Comparison of ENCODE assay signal across 25 cellular contexts in genomic region chr16:47388705-47389104, GRCh38.
DNase-seq lines count a peak whose midpoint lies in the region; ATAC-seq, FAIRE-seq and TF ChIP-seq lines count a peak whose summit lies in the region.
"Had no signal": no experiment of that assay in that cellular context is flagged by ENCODE, and none has a peak within 500 bp of the region (broad histone marks: within the 10 kb centered on the region; RNA-seq: fewer than 3 reads in every experiment).

No MANE protein-coding gene starts in this region.

- no peak for TF ChIP-seq CTCF in K562 (IDR thresholded peaks at IDR 0.05 in 2 of 3, conservative IDR thresholded peaks at IDR 0.05 in 1 of 3; ENCODE audit: insufficient read depth in 2 of 3, low read depth in 1 of 3, low read length in 3 of 3)
- TF ChIP-seq CTCF in psoas muscle (IDR thresholded peaks at IDR 0.05), result no peak
- no peak for TF ChIP-seq CTCF in testis (IDR thresholded peaks at IDR 0.05)
- no peak for TF ChIP-seq CTCF in H9 (conservative IDR thresholded peaks at IDR 0.05)

- H3K56ac ChIP-seq in H9 (ENCODE audit: insufficient read length, low read depth, low read length), result no peak overlapping the region

- no peaks in the 10 kb centered on the region for H3K27me3 ChIP-seq in K562 (ENCODE audit: control insufficient read depth in 2 of 2, insufficient read depth in 2 of 2, low read length in 2 of 2)
- H3K27me3 ChIP-seq in psoas muscle (ENCODE audit: insufficient read depth in 3 of 3, low read length in 2 of 3), result no peaks in the 10 kb centered on the region
- no peaks in the 10 kb centered on the region for H3K27me3 ChIP-seq in testis
- H3K27me3 ChIP-seq in H9 (ENCODE audit: insufficient read depth, low read length), result no peaks in the 10 kb centered on the region

- no peak overlapping the region for H2BK12ac ChIP-seq in H9 (ENCODE audit: insufficient read length, low read depth, low read length)

- no peaks in the 10 kb centered on the region for H3K79me1 ChIP-seq in H9 (ENCODE audit: insufficient read depth, low read depth, low read length, poor library complexity, severe bottlenecking)

- peaks cover 0 to 40% of the 10 kb centered on the region in 2 experiments; a peak in 4 of 5 replicates for H3K4me1 ChIP-seq in K562 (replicated peaks in 1 of 2; ENCODE audit: control insufficient read depth in 2 of 2, insufficient read depth in 2 of 2, low read length in 2 of 2)
- peaks cover 12% of the 10 kb centered on the region for H3K4me1 ChIP-seq in psoas muscle
- H3K4me1 ChIP-seq in testis, result no peaks in the 10 kb centered on the region
- H3K4me1 ChIP-seq in H9 (ENCODE audit: insufficient read depth, low read length), result peaks cover 3% of the 10 kb centered on the region; the same call in 1 of the 2 replicates
- H3K4me1 ChIP-seq: A549, Caco-2 had no signal

- no peaks in the 10 kb centered on the region for H3K9me3 Mint-ChIP-seq in H9
- H3K9me3 Mint-ChIP-seq: CD4-positive, alpha-beta memory T cell had no signal

- H2BK5ac ChIP-seq in H9 (ENCODE audit: insufficient read length, low read length), result no peak overlapping the region

- H3K4me3 ChIP-seq in K562 (no peak overlapping the region), psoas muscle (no peak overlapping the region), testis (no peak overlapping the region)
- H3K4me3 ChIP-seq: A549, GM23248 had no signal

- H4K5ac ChIP-seq in H9 (ENCODE audit: insufficient read length, low read depth, low read length), result no peak overlapping the region

- TF ChIP-seq POLR2A in K562 (conservative IDR thresholded peaks at IDR 0.05), result no peak
- TF ChIP-seq POLR2A in testis (IDR thresholded peaks at IDR 0.05), result no peak

- no peak overlapping the region for H3K4me3 Mint-ChIP-seq in H9
- H3K4me3 Mint-ChIP-seq: CD4-positive, alpha-beta memory T cell had no signal

- peaks cover 7% of the 10 kb centered on the region; the same call in 1 of the 3 replicates for H3K36me3 ChIP-seq in K562 (ENCODE audit: control insufficient read depth, insufficient read depth, low read length)
- H3K36me3 ChIP-seq in psoas muscle (ENCODE audit: insufficient read depth in 1 of 2, low read depth in 1 of 2), result no peaks in the 10 kb centered on the region
- no peaks in the 10 kb centered on the region for H3K36me3 ChIP-seq in testis (ENCODE audit: low read depth, missing control alignments)

- H3K27ac Mint-ChIP-seq in H9, result no peak overlapping the region; a peak in 1 of 7 replicates

- in situ Hi-C loops in K562 (cut with MboI), result no loop called here

- CTCF ChIA-PET in K562 (lab: Yijun Ruan, JAX; ENCODE audit: low intra/inter-chr PET ratio), result no interaction called here

- H3K23me2 ChIP-seq in H9 (ENCODE audit: insufficient read length, low read depth, low read length, poor library complexity, severe bottlenecking), result no peaks in the 10 kb centered on the region

- no peak overlapping the region for H3T11ph ChIP-seq in H9 (ENCODE audit: low read length)

- H3K4me2 ChIP-seq in K562 (ENCODE audit: insufficient read depth, low read length), result peak overlapping the region; percentile 62
- no peak overlapping the region for H3K4me2 ChIP-seq in H9 (ENCODE audit: insufficient read depth, insufficient read length, low read length)
- H3K4me2 ChIP-seq: A549 had no signal

- H3K4ac ChIP-seq in H9 (ENCODE audit: low read depth, low read length), result no peak overlapping the region

- H3K4me1 Mint-ChIP-seq in H9, result peaks cover 9 to 10% of the 10 kb centered on the region in 2 experiments; a peak in 2 of 4 replicates

- H3K27ac ChIP-seq in K562 (ENCODE audit: extremely low read depth, low read depth, low read length) (peak overlapping the region; percentile 71; the same call in 2 of the 3 replicates), psoas muscle (peak overlapping the region; percentile 2), testis (no peak overlapping the region), H9 (ENCODE audit: insufficient read length, low read depth, low read length) (no peak overlapping the region)
- H3K27ac ChIP-seq: A549, GM23248 had no signal

- ATAC-seq in K562 (peak; percentile 38; the same call in 1 of the 3 replicates), psoas muscle (no peak)
- ATAC-seq: A549, HCT116 had no signal

- no peaks in the 10 kb centered on the region for H3K27me3 Mint-ChIP-seq in H9 (ENCODE audit: low read depth)
- H3K27me3 Mint-ChIP-seq: CD4-positive, alpha-beta memory T cell had no signal

- H2BK120ac ChIP-seq in H9 (ENCODE audit: low read depth, low read length, poor library complexity, severe bottlenecking), result no peak overlapping the region

- FAIRE-seq in K562 (lab: Jason Lieb, UNC), result peak; percentile 87
- FAIRE-seq: A549, GM12891, GM18507, GM19239, H1 had no signal

- no peak; the same call in 1 of the 2 replicates for TF ChIP-seq EP300 in K562 (IDR thresholded peaks at IDR 0.05; ENCODE audit: low read length)

- H3K36me3 Mint-ChIP-seq in H9 (ENCODE audit: insufficient read depth in 1 of 3, low read depth in 3 of 3), result no peaks in the 10 kb centered on the region

- H4K20me1 ChIP-seq in K562 (replicated peaks; ENCODE audit: control insufficient read depth, insufficient read depth, low read length), result no peaks in the 10 kb centered on the region
- H4K20me1 ChIP-seq in H9 (ENCODE audit: control insufficient read depth, insufficient read depth, insufficient read length), result no peaks in the 10 kb centered on the region

- H3K18ac ChIP-seq in H9 (ENCODE audit: insufficient read length, low read depth, low read length), result no peak overlapping the region

- H3K9ac ChIP-seq in K562 (ENCODE audit: insufficient read depth in 1 of 2, low read depth in 2 of 2, low read length in 2 of 2) (peak overlapping the region in 1 of 2 experiments; percentile 36; a peak in 2 of 4 replicates), H9 (ENCODE audit: extremely low read depth, insufficient read length, low read length) (no peak overlapping the region)
- H3K9ac ChIP-seq: GM23248 had no signal

- TF ChIP-seq RAD21 in K562 (CRISPR knock-in tag; conservative IDR thresholded peaks at IDR 0.05 in 1 of 2, IDR thresholded peaks at IDR 0.05 in 1 of 2), result no peak

- intact Hi-C loops in K562 (cut with micrococcal nuclease) (no loop called here), psoas muscle (cut with DNase I) (no loop called here), testis (cut with DNase I; ENCODE audit: low total_unique reads) (no loop called here)

- POLR2A ChIA-PET in K562 (lab: Yijun Ruan, JAX), result no interaction called here

- H4K8ac ChIP-seq in H9 (replicated peaks; ENCODE audit: insufficient read length, low read depth, low read length), result no peak overlapping the region

- H2AFZ ChIP-seq in K562 (ENCODE audit: low read depth, low read length) (peak overlapping the region; percentile 71), H9 (ENCODE audit: low read length) (no peak overlapping the region)
- H2AFZ ChIP-seq: GM23248 had no signal

- no TSS peak for BruUV-seq in K562 (replicated peaks; lab: Mats Ljungman, UMichigan)

- 15% methylated on average over 4 of the region's 4 CpGs for WGBS in K562 (ENCODE audit: insufficient coverage, low coverage, missing lambda C conversion rate)
- 85 to 96% (median 93%) methylated on average over 4 of the region's 4 CpGs for WGBS in psoas muscle, 3 donors
- 89 to 90% methylated on average over 4 of the region's 4 CpGs for WGBS in testis, 2 donors
- WGBS in H9 (ENCODE audit: extremely low coverage, insufficient read length, low lambda C conversion rate), result no CpG with 5 or more reads among the region's 4 CpGs

- no peaks in the 10 kb centered on the region for H3K9me1 ChIP-seq in K562 (ENCODE audit: control insufficient read depth, insufficient read depth, low read length)

- H2BK15ac ChIP-seq in H9 (ENCODE audit: low read depth, low read length), result no peak overlapping the region

- H4K91ac ChIP-seq in H9 (ENCODE audit: insufficient read length, low read depth, low read length), result no peak overlapping the region

- DNase-seq in ELF-1 (ENCODE audit: low read depth, low spot score) (peak; percentile 17), K562 (ENCODE audit: extremely low read depth in 1 of 4, low spot score in 3 of 4) (peak in 1 of 4 experiments; percentile 72), islet precursor cell (peak; percentile 62), psoas muscle (no peak), testis (no peak), anterior cingulate cortex (lab: John Stamatoyannopoulos, UW) (no peak), GM19238 (ENCODE audit: insufficient read length, low spot score) (no peak), H9 (no peak)
- DNase-seq: 8988T; ACHN; AML-193; C1 segment of cervical spinal cord; Caco-2; CD4-positive, alpha-beta memory T cell; DMS153; EL; GF-D8; GM23248; H7 had no signal

- H2BK20ac ChIP-seq in H9 (ENCODE audit: low read depth, low read length, poor library complexity, severe bottlenecking), result no peak overlapping the region

- no peaks in the 10 kb centered on the region for H3K9me3 ChIP-seq in K562 (replicated peaks; ENCODE audit: control insufficient read depth, insufficient read depth, low read depth, low read length)
- H3K9me3 ChIP-seq in psoas muscle, result no peaks in the 10 kb centered on the region
- no peaks in the 10 kb centered on the region for H3K9me3 ChIP-seq in testis
- H3K9me3 ChIP-seq in H9 (ENCODE audit: control insufficient read depth, low read depth, low read length), result no peaks in the 10 kb centered on the region
- H3K9me3 ChIP-seq: A549, Caco-2 had no signal

- no peak overlapping the region for H2AK5ac ChIP-seq in H9 (ENCODE audit: insufficient read length, low read length)

- H3K79me2 ChIP-seq in K562 (ENCODE audit: control insufficient read depth, insufficient read depth, low read length) (peaks cover 10% of the 10 kb centered on the region), H9 (ENCODE audit: insufficient read depth, low read length) (no peaks in the 10 kb centered on the region)

- H3K23ac ChIP-seq in H9 (ENCODE audit: insufficient read length, low read depth, low read length), result no peak overlapping the region

- no peak overlapping the region for H3K14ac ChIP-seq in H9 (ENCODE audit: insufficient read depth, low read length)

TF ChIP-seq in K562, 482 proteins besides CTCF, POLR2A, EP300 and RAD21 (continues in another document):
- TF ChIP-seq, protein P1, sequence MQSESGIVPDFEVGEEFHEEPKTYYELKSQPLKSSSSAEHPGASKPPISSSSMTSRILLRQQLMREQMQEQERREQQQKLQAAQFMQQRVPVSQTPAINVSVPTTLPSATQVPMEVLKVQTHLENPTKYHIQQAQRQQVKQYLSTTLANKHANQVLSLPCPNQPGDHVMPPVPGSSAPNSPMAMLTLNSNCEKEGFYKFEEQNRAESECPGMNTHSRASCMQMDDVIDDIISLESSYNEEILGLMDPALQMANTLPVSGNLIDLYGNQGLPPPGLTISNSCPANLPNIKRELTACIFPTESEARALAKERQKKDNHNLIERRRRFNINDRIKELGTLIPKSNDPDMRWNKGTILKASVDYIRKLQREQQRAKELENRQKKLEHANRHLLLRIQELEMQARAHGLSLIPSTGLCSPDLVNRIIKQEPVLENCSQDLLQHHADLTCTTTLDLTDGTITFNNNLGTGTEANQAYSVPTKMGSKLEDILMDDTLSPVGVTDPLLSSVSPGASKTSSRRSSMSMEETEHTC (IDR thresholded peaks at IDR 0.05), result peak; percentile 59; the same call in 1 of the 2 replicates
- TF ChIP-seq NFRKB (IDR thresholded peaks at IDR 0.05; ENCODE audit: low read depth) (0 out of 2 replicates have a peak, but pooled peaks have one; percentile 18), BRF1 (IDR thresholded peaks at IDR 0.05; ENCODE audit: borderline replicate concordance, extremely low read depth, insufficient read length) (no peak), SMARCC2 (IDR thresholded peaks at IDR 0.05; ENCODE audit: low read depth) (0 out of 2 replicates have a peak, but pooled peaks have one; percentile 37)

Comparison
In these comparisons a context has a peak if more than half of its experiments do, and no peak if none do; other contexts are left out.
1. DNase-seq: peak in ELF-1 (single experiment) and islet precursor cell (single experiment); none in psoas muscle (0 of 2), testis (single experiment), anterior cingulate cortex (0 of 58), GM19238 (single experiment) and H9 (single experiment).
2. H3K27ac ChIP-seq: peak in K562 (single experiment) and psoas muscle (single experiment); none in testis (0 of 2) and H9 (single experiment).